1 cellular context compared by ENCODE assay signal in the genomic region with DNA sequence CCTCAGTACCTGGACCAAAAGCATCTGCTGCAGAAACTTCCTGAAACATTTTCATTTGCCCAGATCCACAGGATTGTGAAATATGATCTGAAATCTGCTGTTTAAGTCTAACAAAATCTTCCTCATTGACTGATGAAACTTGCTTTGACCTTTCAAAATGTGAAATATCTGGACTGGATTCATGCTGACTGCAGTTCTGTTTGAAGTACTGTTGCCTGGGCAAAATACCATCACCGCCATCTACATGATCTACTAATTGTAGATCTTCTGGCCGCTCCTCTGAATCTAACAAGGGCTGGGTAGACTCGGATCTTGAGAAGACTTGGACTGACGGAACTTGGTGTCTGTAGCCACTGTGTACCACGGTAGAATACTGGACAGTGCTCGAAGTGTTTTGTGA.
A peak's percentile ranks its signal among the peaks of the same experiment; 100 is the strongest.
TF ChIP-seq lines count a peak whose summit lies in the region.

No MANE protein-coding gene starts in this region.

TF ChIP-seq in liver, 16 proteins besides CTCF, POLR2A, EP300 and RAD21:
- TF ChIP-seq YY1 (IDR thresholded peaks at IDR 0.05) (peak; percentile 18), HNF4A (conservative IDR thresholded peaks at IDR 0.05) (peak; percentile 28), RXRA (IDR thresholded peaks at IDR 0.05) (peak in 1 of 2 donors; percentile 41), SP1 (IDR thresholded peaks at IDR 0.05) (peak; percentile 29)
